In the genomic region with DNA sequence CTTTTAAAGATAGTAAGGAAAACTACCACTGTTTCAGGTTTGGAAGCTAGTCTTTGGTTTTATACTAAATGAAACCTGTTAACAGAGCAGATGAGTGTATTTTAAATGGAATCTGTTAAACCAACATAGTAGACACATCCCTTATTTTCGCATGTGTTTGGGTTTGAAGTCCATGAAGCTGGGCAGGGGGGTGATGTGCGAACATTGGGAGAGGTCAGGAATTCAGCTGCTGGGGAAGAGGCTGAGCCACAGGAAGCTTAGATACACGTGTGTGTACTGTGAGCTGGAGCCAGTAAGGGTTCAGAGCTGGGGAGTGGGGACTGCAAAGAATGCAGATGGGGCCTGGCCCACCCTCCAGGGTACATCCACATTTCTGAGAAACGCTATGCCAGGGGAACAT, we compare ENCODE assay signal across 26 cellular contexts.
"Had no signal": no experiment of that assay in that cellular context is flagged by ENCODE, and none has a peak within 500 bp of the region (broad histone marks: within the 10 kb centered on the region; RNA-seq: fewer than 3 reads in every experiment).

No MANE protein-coding gene starts in this region.

- H3K4me3 ChIP-seq: ascending aorta, coronary artery, dorsolateral prefrontal cortex, esophagus squamous epithelium, gastroesophageal sphincter had no signal

- H3K36me3 ChIP-seq: ascending aorta, brain microvascular endothelial cell, esophagus squamous epithelium, gastroesophageal sphincter had no signal

- ATAC-seq: activated naive CD4-positive, alpha-beta T cell treated with anti-CD3 and anti-CD28 coated beads, Interleukin-2, amount 50 U/mL, for 72 hours; activated T-cell treated with anti-CD3 and anti-CD28 coated beads, Interleukin-2, amount 50 U/mL, for 72 hours; gastroesophageal sphincter had no signal

- H3K27me3 ChIP-seq: ascending aorta, brain microvascular endothelial cell, esophagus squamous epithelium, gastroesophageal sphincter had no signal

- H3K4me1 ChIP-seq: ascending aorta, gastroesophageal sphincter had no signal

- DNase-seq: activated CD4-positive, alpha-beta memory T cell treated with anti-CD3 and anti-CD28 coated beads, Interleukin-2, amount 10 ng/mL, durations not matched to agents 7 days and 5 days; activated CD4-positive, alpha-beta T cell treated with anti-CD3 and anti-CD28 coated beads for 1 hour; activated CD4-positive, alpha-beta T cell treated with anti-CD3 and anti-CD28 coated beads for 4 hours; activated CD4-positive, alpha-beta T cell treated with anti-CD3 and anti-CD28 coated beads, Interleukin-2, amount 10 ng/mL, durations not matched to agents 7 days and 5 days; activated CD4-positive, alpha-beta T cell treated with anti-CD3 and anti-CD28 coated beads, Interleukin-2, amount 50 U/mL, for 4 hours; activated CD4-positive, CD25-positive, alpha-beta regulatory T cell; activated CD8-positive, alpha-beta memory T cell treated with anti-CD3 and anti-CD28 coated beads, Interleukin-2, amount 50 U/mL, for 48 hours; activated gamma-delta T cell; activated naive CD4-positive, alpha-beta T cell; activated naive CD4-positive, alpha-beta T cell treated with anti-CD3 and anti-CD28 coated beads, Interleukin-2, amount 10 ng/mL, durations not matched to agents 7 days and 5 days; activated naive CD8-positive, alpha-beta T cell treated with anti-CD3 and anti-CD28 coated beads, Interleukin-2, amount 10 ng/mL, durations not matched to agents 7 days and 5 days; activated T-cell treated with anti-CD3 and anti-CD28 coated beads for 4 hours; activated T-cell treated with anti-CD3 and anti-CD28 coated beads, Interleukin-2, amount 50 U/mL, for 24 hours; activated T-cell treated with anti-CD3 and anti-CD28 coated beads, Interleukin-2, amount 50 U/mL, for 72 hours; brain microvascular endothelial cell; dorsolateral prefrontal cortex; effector memory CD4-positive, alpha-beta T cell; endodermal cell; esophagus squamous epithelium; foreskin melanocyte; head of caudate nucleus; T-helper 2 cell had no signal

- H3K9me3 ChIP-seq: ascending aorta, esophagus squamous epithelium, gastroesophageal sphincter had no signal

- H3K27ac ChIP-seq: ascending aorta, brain microvascular endothelial cell, coronary artery, dorsolateral prefrontal cortex, esophagus squamous epithelium, gastroesophageal sphincter had no signal
